8 cellular contexts compared by ENCODE assay signal in genomic region chr12:89756638-89757321, GRCh38. TPM values are rescaled to one million over a fixed set of nuclear protein-coding genes. Genes with fewer than 3 reads are reported as not detected.
DNase-seq lines count a peak whose midpoint lies in the region; ATAC-seq, FAIRE-seq and TF ChIP-seq lines count a peak whose summit lies in the region.

No MANE protein-coding gene starts in this region.

- DNase-seq in A549 (ENCODE audit: low read depth in 1 of 2, low spot score in 1 of 2) (peak; percentile 76 to 95), NCI-H69 (lab: John Stamatoyannopoulos, UW) (peak; percentile 16), K562 (ENCODE audit: extremely low read depth in 1 of 4, low spot score in 3 of 4) (peak; percentile 41 to 81 (median 56)), mucosa of descending colon (peak in 1 of 3 donors; percentile 37), cerebellum (ENCODE audit: low spot score) (no peak), T-helper 9 cell (no peak)

- no peaks in the 10 kb centered on the region for H4K20me1 ChIP-seq in K562 (replicated peaks; ENCODE audit: control insufficient read depth, insufficient read depth, low read length)

- no peaks in the 10 kb centered on the region for H3K9me1 ChIP-seq in K562 (ENCODE audit: control insufficient read depth, insufficient read depth, low read length)

- no peaks in the 10 kb centered on the region for H3K27me3 ChIP-seq in K562 (ENCODE audit: control insufficient read depth in 2 of 2, insufficient read depth in 2 of 2, low read length in 2 of 2)

- FAIRE-seq in A549 (lab: Jason Lieb, UNC) (peak; percentile 80), K562 (lab: Jason Lieb, UNC) (peak; percentile 54)

- H3K9ac ChIP-seq in K562 (ENCODE audit: insufficient read depth in 1 of 2, low read depth in 2 of 2, low read length in 2 of 2) = peak overlapping the region in 1 of 2 experiments; percentile 26; a peak in 1 of 4 replicates

- H3K4me2 ChIP-seq in A549 (peak overlapping the region; percentile 76), K562 (ENCODE audit: insufficient read depth, low read length) (no peak overlapping the region)

- ATAC-seq in A549 (peak; percentile 92), GM18498 (IDR thresholded peaks at IDR 0.05; ENCODE audit: unreplicated experiment) (peak; percentile 91), HG02763 (IDR thresholded peaks at IDR 0.05; ENCODE audit: unreplicated experiment) (peak; percentile 92), K562 (peak; percentile 94), mucosa of descending colon (peak; percentile 92)

- peak overlapping the region; percentile 77 to 85 for H3K27ac ChIP-seq in A549
- peak overlapping the region; percentile 71; the same call in 2 of the 3 replicates for H3K27ac ChIP-seq in K562 (ENCODE audit: extremely low read depth, low read depth, low read length)

- TF ChIP-seq POLR2A in A549 (IDR thresholded peaks at IDR 0.05; ENCODE audit: low read length) (no peak), K562 (conservative IDR thresholded peaks at IDR 0.05) (no peak)

- TF ChIP-seq RAD21 in A549 (conservative IDR thresholded peaks at IDR 0.05 in 1 of 2, IDR thresholded peaks at IDR 0.05 in 1 of 2) = peak; percentile 6 to 44; a peak in 4 of 5 replicates
- peak in 1 of 2 experiments; percentile 11; a peak in 2 of 4 replicates for TF ChIP-seq RAD21 in K562 (CRISPR knock-in tag; conservative IDR thresholded peaks at IDR 0.05 in 1 of 2, IDR thresholded peaks at IDR 0.05 in 1 of 2)

- BruUV-seq in K562 (replicated peaks; lab: Mats Ljungman, UMichigan) = no TSS peak

- H3K9me3 ChIP-seq in A549 = no peaks in the 10 kb centered on the region
- no peaks in the 10 kb centered on the region for H3K9me3 ChIP-seq in K562 (replicated peaks; ENCODE audit: control insufficient read depth, insufficient read depth, low read depth, low read length)
- no peaks in the 10 kb centered on the region for H3K9me3 ChIP-seq in mucosa of descending colon

- peaks cover 24% of the 10 kb centered on the region for H3K4me1 ChIP-seq in A549
- peaks cover 0 to 16% of the 10 kb centered on the region in 2 experiments; a peak in 3 of 5 replicates for H3K4me1 ChIP-seq in K562 (replicated peaks in 1 of 2; ENCODE audit: control insufficient read depth in 2 of 2, insufficient read depth in 2 of 2, low read length in 2 of 2)
- no peaks in the 10 kb centered on the region for H3K4me1 ChIP-seq in mucosa of descending colon (ENCODE audit: low read depth)

- CTCF ChIA-PET in A549 (lab: Yijun Ruan, JAX) (interaction anchor here (0.6 kb wide), 1 partner anchor 61 kb away, joined by 3 read pairs; no protein-coding TSS in a partner anchor), K562 (lab: Yijun Ruan, JAX; ENCODE audit: low intra/inter-chr PET ratio) (no interaction called here)

- H3K79me2 ChIP-seq in K562 (ENCODE audit: control insufficient read depth, insufficient read depth, low read length) = no peaks in the 10 kb centered on the region

- TF ChIP-seq EP300 in A549 (IDR thresholded peaks at IDR 0.05) = peak; percentile 50 to 78; a peak in 3 of 5 replicates
- TF ChIP-seq EP300 in K562 (IDR thresholded peaks at IDR 0.05; ENCODE audit: low read length) = peak; percentile 80

- in situ Hi-C loops in K562 (cut with MboI) = no loop called here

- no peak overlapping the region for H2AFZ ChIP-seq in K562 (ENCODE audit: low read depth, low read length)

- H3K4me3 ChIP-seq in A549 = no peak overlapping the region
- no peak overlapping the region for H3K4me3 ChIP-seq in K562
- H3K4me3 ChIP-seq in mucosa of descending colon = no peak overlapping the region

- POLR2A ChIA-PET in A549 (lab: Yijun Ruan, JAX) = interaction anchor here (1.1 to 3.9 kb wide), 2 partner anchors 12 to 48 kb away, joined by 3 to 28 read pairs; partner anchors contain the start of gene ATP2B1
- POLR2A ChIA-PET in K562 (lab: Yijun Ruan, JAX) = interaction anchor here (0.5 kb wide), 1 partner anchor 112 kb away, joined by 3 read pairs; no protein-coding TSS in a partner anchor

- WGBS in A549 (ENCODE audit: missing lambda C conversion rate) = 1% methylated on average over 4 of the region's 4 CpGs
- WGBS in K562 (ENCODE audit: insufficient coverage, low coverage, missing lambda C conversion rate) = 0% methylated on average over 4 of the region's 4 CpGs

- intact Hi-C loops in K562 (cut with micrococcal nuclease) = no loop called here
- intact Hi-C loops in mucosa of descending colon (cut with DNase I, micrococcal nuclease) = no loop called here

- no peaks in the 10 kb centered on the region for H3K36me3 ChIP-seq in K562 (ENCODE audit: control insufficient read depth, insufficient read depth, low read length)
- no peaks in the 10 kb centered on the region for H3K36me3 ChIP-seq in mucosa of descending colon (ENCODE audit: low read depth)

- TF ChIP-seq CTCF in A549 (IDR thresholded peaks at IDR 0.05) (no peak), K562 (IDR thresholded peaks at IDR 0.05 in 2 of 3, conservative IDR thresholded peaks at IDR 0.05 in 1 of 3; ENCODE audit: insufficient read depth in 2 of 3, low read depth in 1 of 3, low read length in 3 of 3) (no peak), mucosa of descending colon (IDR thresholded peaks at IDR 0.05) (no peak)

TF ChIP-seq in A549, 52 proteins besides CTCF, POLR2A, EP300 and RAD21 (continues in another document):
- TF ChIP-seq GATA3 (IDR thresholded peaks at IDR 0.05; ENCODE audit: borderline replicate concordance) (peak; percentile 70), HEYL (CRISPR knock-in tag; IDR thresholded peaks at IDR 0.05) (0 out of 2 replicates have a peak, but pooled peaks have one; percentile 23), HES2 (IDR thresholded peaks at IDR 0.05) (peak; percentile 85), PHF8 (IDR thresholded peaks at IDR 0.05; ENCODE audit: borderline replicate concordance, low read depth) (no peak), ZNF302 (CRISPR knock-in tag; IDR thresholded peaks at IDR 0.05) (no peak), ZSCAN20 (CRISPR knock-in tag; IDR thresholded peaks at IDR 0.05) (no peak), NFE2L2 (conservative IDR thresholded peaks at IDR 0.05; ENCODE audit: low read length) (peak; percentile 89), HOXB5 (CRISPR knock-in tag; IDR thresholded peaks at IDR 0.05) (no peak), FOSL2 (IDR thresholded peaks at IDR 0.05) (peak; percentile 85), FOSL2 (CRISPR knock-in tag; IDR thresholded peaks at IDR 0.05) (peak; percentile 98), MYC (IDR thresholded peaks at IDR 0.05; ENCODE audit: borderline replicate concordance, low read length) (no peak), RFX5 (IDR thresholded peaks at IDR 0.05) (no peak), CBX2 (IDR thresholded peaks at IDR 0.05; ENCODE audit: borderline replicate concordance, low read depth) (no peak)

TF ChIP-seq in K562, 482 proteins besides CTCF, POLR2A, EP300 and RAD21 (continues in another document):
- peak; percentile 76; the same call in 1 of the 2 replicates for TF ChIP-seq ATF2 (CRISPR knock-in tag; IDR thresholded peaks at IDR 0.05)
- TF ChIP-seq DACH1 (IDR thresholded peaks at IDR 0.05; ENCODE audit: partially characterized antibody) = peak; percentile 65
- TF ChIP-seq PRPF4 (IDR thresholded peaks at IDR 0.05; ENCODE audit: insufficient read depth, low read depth, low read length, poor library complexity, severe bottlenecking) = no peak
- TF ChIP-seq NFATC3 (IDR thresholded peaks at IDR 0.05) = peak; percentile 100
- TF ChIP-seq ZNF316 (IDR thresholded peaks at IDR 0.05) = peak; percentile 99
- TF ChIP-seq MAFK (IDR thresholded peaks at IDR 0.05; ENCODE audit: low read length) = peak; percentile 95

RNA-seq across cellular contexts. Expression of gene ATP2B1, which starts 48.1 kb away (rescaled TPM):
- 132 and 142 TPM in 2 replicates for polyA plus RNA-seq in A549 (2011; rRNA removed)
- polyA plus RNA-seq in A549 (2012; cell fraction: cytosol; rRNA removed) = 10.9 and 11.0 TPM in 2 replicates
- polyA plus RNA-seq in A549 (2012; cell fraction: nucleus; rRNA removed) = 8.7 and 14.5 TPM in 2 replicates
- polyA plus RNA-seq in A549 (2017; fragmentation: RNase III; extraction: RNeasy Plus Mini Kit Qiagen cat#74134 plus additional on column Dnase treatment) = 52.7 to 56.2 TPM (median 56.0 TPM) in 3 replicates
- 66.7 and 74.1 TPM in 2 replicates for polyA minus RNA-seq in A549 (2011; rRNA and poly(A)+ RNA removed)
- total RNA-seq in K562 (2011; cell fraction: chromatin; rRNA removed; ENCODE audit: low replicate concordance) = 36.0 and 177 TPM in 2 replicates
- 21.2 and 30.4 TPM in 2 replicates for total RNA-seq in K562 (2011; cell fraction: nucleolus; rRNA removed)
- total RNA-seq in K562 (2011; cell fraction: nucleoplasm; rRNA removed) = 57.1 and 97.8 TPM in 2 replicates
- total RNA-seq in K562 (2014; rRNA removed) = 15.4 and 27.9 TPM in 2 replicates
- total RNA-seq in K562 (2014; rRNA removed; fragmentation: Illumina TruSeq; extraction: Trizol) = 38.3 and 45.9 TPM in 2 replicates
- total RNA-seq in K562 (2015; rRNA removed; fragmentation: Illumina TruSeq; extraction: Trizol) = 35.0 and 39.0 TPM in 2 replicates
- total RNA-seq in K562 (2021) = 27.5 and 27.8 TPM in 2 replicates
- polyA plus RNA-seq in K562 (2011; rRNA removed) = 17.5 and 22.7 TPM in 2 replicates
- 3.3 and 7.2 TPM in 2 replicates for polyA plus RNA-seq in K562 (2011; cell fraction: cytosol; rRNA removed)
- 19.0 and 29.5 TPM in 2 replicates for polyA plus RNA-seq in K562 (2011; cell fraction: nucleus; rRNA removed)
- polyA plus RNA-seq in K562 (2012) = 12.7 and 20.0 TPM in 2 replicates
- 26.1 and 28.5 TPM in 2 replicates for polyA plus RNA-seq in K562 (2014; fragmentation: Illumina TruSeq; extraction: Trizol)
- polyA plus RNA-seq in K562 (2014; fragmentation: Nextera tagmentation; extraction: Ambion mirVana) = 1 to 10 TPM; 8.6 to 9.7 TPM
- polyA plus RNA-seq in K562 (2014; rRNA removed) = 16.2 and 26.5 TPM in 2 replicates
- 50.0 and 57.4 TPM in 2 replicates for polyA minus RNA-seq in K562 (2011; rRNA and poly(A)+ RNA removed)
- polyA minus RNA-seq in K562 (2011; cell fraction: cytosol; rRNA and poly(A)+ RNA removed) = 18.1 and 19.4 TPM in 2 replicates
- 27.1 and 50.1 TPM in 2 replicates for polyA minus RNA-seq in K562 (2011; cell fraction: nucleus; rRNA and poly(A)+ RNA removed)
- 10 to 100 TPM; 48.4 to 83.2 (median 60.2) TPM for total RNA-seq in mucosa of descending colon
- total RNA-seq in cerebellum = 174 TPM

Comparison
In these comparisons a context has a peak if more than half of its experiments do, and no peak if none do; other contexts are left out.
1. DNase-seq: peak in A549 (2 of 2), NCI-H69 (single experiment) and K562 (4 of 4); none in cerebellum (single experiment) and T-helper 9 cell (single experiment).
2. Of the 35 proteins assayed by ChIP-seq in both K562 and A549: peak only in K562: EHMT2, ESRRA, HDAC2, KDM1A, RCOR1 and RNF2; only in A549: MAX and SMC3; in both: CEBPB, EP300, JUN, JUNB and MAFK; in neither: 20; mixed calls (peak in some experiments, not most) for 2.
3. Peak in every context shown above with its lines, with median percentiles within 50 percentile points of each other: ATAC-seq.